Comparison of ENCODE assay signal across 9 cellular contexts in genomic region chr7:12518920-12519681, GRCh38. TPM values are rescaled to one million over a fixed set of nuclear protein-coding genes. Genes with fewer than 3 reads are reported as not detected.
DNase-seq lines count a peak whose midpoint lies in the region; ATAC-seq, FAIRE-seq and TF ChIP-seq lines count a peak whose summit lies in the region.
"Had no signal": no experiment of that assay in that cellular context is flagged by ENCODE, and none has a peak within 500 bp of the region (broad histone marks: within the 10 kb centered on the region; RNA-seq: fewer than 3 reads in every experiment).

No MANE protein-coding gene starts in this region.

- peak; percentile 44 for ATAC-seq in activated CD4-positive, alpha-beta T cell treated with anti-CD3 and anti-CD28 coated beads for 36 hours
- ATAC-seq in HCT116: peak; percentile 97
- ATAC-seq in naive thymus-derived CD8-positive, alpha-beta T cell: no peak

- H3K9ac ChIP-seq in HCT116 (ENCODE audit: low read length): no peak overlapping the region

- TF ChIP-seq POLR2A in HCT116 (IDR thresholded peaks at IDR 0.05; ENCODE audit: borderline replicate concordance, extremely low read depth, insufficient read depth, insufficient read length): no peak
- no peak for TF ChIP-seq POLR2A in adrenal gland (IDR thresholded peaks at IDR 0.05)

- BruUV-seq in HCT116 (replicated peaks; lab: Mats Ljungman, UMichigan): no TSS peak

- RAD21 ChIA-PET in HCT116 (lab: Charles Lee; ENCODE audit: low non-redundant PET in 1 of 2, low total read pairs in 2 of 2, uncharacterized antibody in 2 of 2, unreplicated experiment in 2 of 2): interaction anchor here in 1 of 2 experiments (0.7 kb wide), 1 partner anchor 61 kb away, joined by 3 read pairs; no protein-coding TSS in a partner anchor

- H3K4me1 ChIP-seq in HCT116 (ENCODE audit: control insufficient read depth in 1 of 2, insufficient read depth in 2 of 2, low read length in 2 of 2) (no peaks in the 10 kb centered on the region), adrenal gland (replicated peaks in 1 of 2) (no peaks in the 10 kb centered on the region)

- peak; percentile 24 for DNase-seq in activated CD4-positive, alpha-beta T cell treated with anti-CD3 and anti-CD28 coated beads for 36 hours
- no peak for DNase-seq in activated CD4-positive, alpha-beta T cell treated with anti-CD3 and anti-CD28 coated beads, Interleukin-2, amount 50 U/mL, for 48 hours
- DNase-seq in HCT116 (ENCODE audit: low read depth, low spot score) (no peak), LNCaP clone FGC (ENCODE audit: low read depth) (no peak), ecto neural progenitor cell (ENCODE audit: low spot score) (peak; percentile 60), urothelium cell line (ENCODE audit: low spot score) (peak; percentile 14), adrenal gland (no peak)
- DNase-seq in naive thymus-derived CD8-positive, alpha-beta T cell: no peak

- no peak overlapping the region for H3K27ac ChIP-seq in HCT116 (ENCODE audit: low read depth, low read length)
- no peak overlapping the region for H3K27ac ChIP-seq in adrenal gland

- no peak overlapping the region for H3K4me2 ChIP-seq in HCT116 (ENCODE audit: low read length)

- no peak overlapping the region for H2AFZ ChIP-seq in HCT116 (ENCODE audit: low read depth, low read length, poor library complexity, severe bottlenecking)

- TF ChIP-seq RAD21 in HCT116 (IDR thresholded peaks at IDR 0.05; ENCODE audit: low read depth): no peak; the same call in 1 of the 2 replicates

- no peaks in the 10 kb centered on the region for H3K9me2 ChIP-seq in HCT116 (ENCODE audit: insufficient read depth)

- no peak overlapping the region for H3K4me3 Mint-ChIP-seq in activated CD4-positive, alpha-beta T cell treated with anti-CD3 and anti-CD28 coated beads for 36 hours
- no peak overlapping the region for H3K4me3 Mint-ChIP-seq in naive thymus-derived CD8-positive, alpha-beta T cell

- intact Hi-C loops in activated CD4-positive, alpha-beta T cell treated with anti-CD3 and anti-CD28 coated beads for 36 hours (cut with DNase I, micrococcal nuclease): no loop called here
- intact Hi-C loops in HCT116 (cut with micrococcal nuclease) (no loop called here), adrenal gland (cut with DNase I) (no loop called here)

- CTCF ChIA-PET in activated CD4-positive, alpha-beta T cell treated with anti-CD3 and anti-CD28 coated beads for 36 hours (lab: Charles Lee): interaction anchor here (0.7 to 1.4 kb wide), 4 partner anchors 29 to 105 kb away, joined by 3 to 5 read pairs (median 4); no protein-coding TSS in a partner anchor
- CTCF ChIA-PET in HCT116 (lab: Charles Lee): interaction anchor here (0.7 to 2.3 kb wide), 7 partner anchors 9 to 700 kb away, joined by 3 to 12 read pairs (median 4); no protein-coding TSS in a partner anchor

- no peak for FAIRE-seq in urothelium cell line (lab: Jason Lieb, UNC)
- FAIRE-seq: G401.6 had no signal

- H3K27ac Mint-ChIP-seq in activated CD4-positive, alpha-beta T cell treated with anti-CD3 and anti-CD28 coated beads for 36 hours: no peak overlapping the region
- no peak overlapping the region for H3K27ac Mint-ChIP-seq in naive thymus-derived CD8-positive, alpha-beta T cell

- H3K9me3 ChIP-seq in HCT116 (ENCODE audit: control insufficient read depth in 1 of 2, insufficient read depth in 1 of 2, low read depth in 1 of 2, low read length in 2 of 2) (no peaks in the 10 kb centered on the region), adrenal gland (replicated peaks in 1 of 3) (no peaks in the 10 kb centered on the region)

- H3K79me2 ChIP-seq in HCT116 (ENCODE audit: insufficient read depth, low read length): no peaks in the 10 kb centered on the region

- peaks cover 7% of the 10 kb centered on the region for H3K27me3 Mint-ChIP-seq in activated CD4-positive, alpha-beta T cell treated with anti-CD3 and anti-CD28 coated beads for 36 hours
- H3K27me3 Mint-ChIP-seq in naive thymus-derived CD8-positive, alpha-beta T cell: peaks cover 11 to 51% (median 26%) of the 10 kb centered on the region in 5 donors

- H3K36me3 ChIP-seq in HCT116 (ENCODE audit: control insufficient read depth in 1 of 2, insufficient read depth in 2 of 2, low read length in 2 of 2) (no peaks in the 10 kb centered on the region), adrenal gland (replicated peaks in 1 of 2) (no peaks in the 10 kb centered on the region)

- no peaks in the 10 kb centered on the region for H3K36me3 Mint-ChIP-seq in activated CD4-positive, alpha-beta T cell treated with anti-CD3 and anti-CD28 coated beads for 36 hours (ENCODE audit: low read depth)
- H3K36me3 Mint-ChIP-seq in naive thymus-derived CD8-positive, alpha-beta T cell: peaks cover 0 to 17% (median 2%) of the 10 kb centered on the region in 3 donors

- POLR2A ChIA-PET in activated CD4-positive, alpha-beta T cell treated with anti-CD3 and anti-CD28 coated beads for 36 hours (lab: Charles Lee): no interaction called here
- POLR2A ChIA-PET in HCT116 (lab: Charles Lee): no interaction called here
- POLR2A ChIA-PET in naive thymus-derived CD8-positive, alpha-beta T cell (lab: Charles Lee): no interaction called here

- H3K4me3 ChIP-seq in HCT116 (replicated peaks in 1 of 2; ENCODE audit: low read depth in 1 of 2, low read length in 2 of 2) (no peak overlapping the region), LNCaP clone FGC (ENCODE audit: low read depth, low read length) (no peak overlapping the region), adrenal gland (no peak overlapping the region)

- H3K9me3 Mint-ChIP-seq in activated CD4-positive, alpha-beta T cell treated with anti-CD3 and anti-CD28 coated beads for 36 hours (ENCODE audit: low read depth): peaks cover 10% of the 10 kb centered on the region
- peaks cover 3 to 33% (median 21%) of the 10 kb centered on the region in 9 donors for H3K9me3 Mint-ChIP-seq in naive thymus-derived CD8-positive, alpha-beta T cell

- H3K27me3 ChIP-seq in HCT116 (ENCODE audit: insufficient read depth, low read length) (no peaks in the 10 kb centered on the region), adrenal gland (peaks cover 11% of the 10 kb centered on the region)

- H3K4me1 Mint-ChIP-seq in activated CD4-positive, alpha-beta T cell treated with anti-CD3 and anti-CD28 coated beads for 36 hours: no peaks in the 10 kb centered on the region
- H3K4me1 Mint-ChIP-seq in naive thymus-derived CD8-positive, alpha-beta T cell: no peaks in the 10 kb centered on the region

- TF ChIP-seq CTCF in HCT116 (IDR thresholded peaks at IDR 0.05 in 2 of 3, conservative IDR thresholded peaks at IDR 0.05 in 1 of 3; ENCODE audit: borderline replicate concordance in 1 of 3, insufficient read depth in 1 of 3, low read depth in 2 of 3, low read length in 2 of 3) (peak; percentile 30 to 74 (median 71); a peak in 4 of 6 replicates), LNCaP clone FGC (IDR thresholded peaks at IDR 0.05; ENCODE audit: control insufficient read depth, extremely low read depth, insufficient read depth) (peak; percentile 45), adrenal gland (IDR thresholded peaks at IDR 0.05) (no peak)

- no peaks in the 10 kb centered on the region for H4K20me1 ChIP-seq in HCT116 (ENCODE audit: insufficient read depth)

- 65 to 87% (median 84%) methylated on average over 2 of the region's 2 CpGs for WGBS in adrenal gland, 4 donors

TF ChIP-seq in HCT116, 20 proteins besides CTCF, POLR2A, EP300 and RAD21:
- no peak for TF ChIP-seq TCF7L2 (IDR thresholded peaks at IDR 0.05; ENCODE audit: borderline replicate concordance, extremely low read depth, insufficient read depth, insufficient read length)
- no peak for TF ChIP-seq ZBTB33 (IDR thresholded peaks at IDR 0.05; ENCODE audit: extremely low read depth, insufficient replicate concordance, low read length)
- no peak for TF ChIP-seq SP1 (IDR thresholded peaks at IDR 0.05; ENCODE audit: low read depth)

RNA-seq across cellular contexts. Expression of gene SCIN, which starts 51.4 kb away (rescaled TPM):
- total RNA-seq in activated CD4-positive, alpha-beta T cell treated with anti-CD3 and anti-CD28 coated beads for 36 hours: under 1 TPM; 0.25 to 0.64 TPM
- total RNA-seq in HCT116 (2021; ENCODE audit: unreplicated experiment): 0.22 TPM
- not detected in 2 replicates for polyA plus RNA-seq in HCT116 (2012)
- under 1 TPM; 0.10 to 0.41 TPM for total RNA-seq in naive thymus-derived CD8-positive, alpha-beta T cell
- under 1 TPM in 1 of 3 donors, not detected in 2; 0.38 TPM for polyA plus RNA-seq in naive thymus-derived CD8-positive, alpha-beta T cell
- 1 to 10 TPM in 4 of 8 donors, under 1 TPM in 4; 0.12 to 5.5 (median 0.96) TPM for total RNA-seq in adrenal gland
- polyA plus RNA-seq in adrenal gland: 1 to 10 TPM in 1 of 3 donors, under 1 TPM in 2; 0.17 to 1.6 (median 0.56) TPM

Comparison
In these comparisons a context has a peak if more than half of its experiments do, and no peak if none do; other contexts are left out.
1. DNase-seq: peak in activated CD4-positive, alpha-beta T cell treated with anti-CD3 and anti-CD28 coated beads for 36 hours (single experiment), ecto neural progenitor cell (single experiment) and urothelium cell line (single experiment); none in activated CD4-positive, alpha-beta T cell treated with anti-CD3 and anti-CD28 coated beads, Interleukin-2, amount 50 U/mL, for 48 hours (0 of 2), HCT116 (single experiment), LNCaP clone FGC (single experiment), naive thymus-derived CD8-positive, alpha-beta T cell (0 of 10) and adrenal gland (0 of 7).
2. ATAC-seq: peak in activated CD4-positive, alpha-beta T cell treated with anti-CD3 and anti-CD28 coated beads for 36 hours (single experiment) and HCT116 (single experiment); none in naive thymus-derived CD8-positive, alpha-beta T cell (0 of 2).
3. CTCF ChIP-seq: peak in HCT116 (3 of 3) and LNCaP clone FGC (single experiment); none in adrenal gland (0 of 6).